Comparison of ENCODE assay signal across 8 cellular contexts in genomic region chr6:73523434-73524123, GRCh38. TPM values are rescaled to one million over a fixed set of nuclear protein-coding genes. Genes with fewer than 3 reads are reported as not detected.
A peak's percentile ranks its signal among the peaks of the same experiment; 100 is the strongest.
DNase-seq lines count a peak whose midpoint lies in the region; ATAC-seq and TF ChIP-seq lines count a peak whose summit lies in the region.

No MANE protein-coding gene starts in this region.

- 4% methylated on average over 17 of the region's 50 CpGs for WGBS in right lobe of liver (ENCODE audit: insufficient coverage, low coverage, low lambda C conversion rate, missing lambda C conversion rate)

- peak overlapping the region; percentile 95 for H3K27ac ChIP-seq in Karpas-422 (ENCODE audit: low read length)
- peak overlapping the region; percentile 99 for H3K27ac ChIP-seq in right lobe of liver

- no peaks in the 10 kb centered on the region for H3K27me3 Mint-ChIP-seq in activated B cell treated with CpG ODN at 0.5 μM for 24 hours
- H3K27me3 Mint-ChIP-seq in central memory CD8-positive, alpha-beta T cell = no peaks in the 10 kb centered on the region

- H3K4me3 ChIP-seq in Karpas-422 (ENCODE audit: low read length) (peak overlapping the region; percentile 75), right lobe of liver (peak overlapping the region; percentile 56 to 81 (median 74))

- CTCF ChIA-PET in activated B cell treated with CpG ODN at 0.5 μM for 24 hours (lab: Charles Lee) = interaction anchor here (0.8 to 1.8 kb wide), 6 partner anchors 10 to 129 kb away, joined by 3 to 6 read pairs (median 4); no protein-coding TSS in a partner anchor

- H3K9me3 ChIP-seq in Karpas-422 (ENCODE audit: low read length) (no peaks in the 10 kb centered on the region), right lobe of liver (no peaks in the 10 kb centered on the region)

- ATAC-seq in GM21737 (IDR thresholded peaks at IDR 0.05; ENCODE audit: unreplicated experiment) (peak; percentile 48), activated B cell treated with CpG ODN at 0.5 μM for 24 hours (ENCODE audit: low read depth) (peak; percentile 30), right lobe of liver (peak; percentile 10 to 36 (median 12))
- peak; percentile 25 for ATAC-seq in central memory CD8-positive, alpha-beta T cell (replicated peaks; ENCODE audit: extremely low read depth, poor library complexity, severe bottlenecking)

- TF ChIP-seq CTCF in activated B cell treated with CpG ODN at 0.5 μM for 24 hours (IDR thresholded peaks at IDR 0.05) (no peak), right lobe of liver (IDR thresholded peaks at IDR 0.05) (no peak)

- H4K20me1 ChIP-seq in Karpas-422 (ENCODE audit: insufficient read depth, low read depth, low read length) = peaks cover 13% of the 10 kb centered on the region

- DNase-seq in EH (ENCODE audit: low read depth) (peak; percentile 46), Karpas-422 (peak; percentile 95), activated B cell treated with CpG ODN at 0.5 μM for 24 hours (peak; percentile 78), right lobe of liver (peak; percentile 76 to 78 (median 77)), AG08396 (ENCODE audit: low spot score) (no peak)
- peak; percentile 58 to 63 for DNase-seq in central memory CD8-positive, alpha-beta T cell (ENCODE audit: low spot score in 2 of 2)
- peak in 2 of 3 experiments; percentile 66 to 78 for DNase-seq in stimulated activated CD4-positive, alpha-beta T cell treated with anti-CD3 and anti-CD28 coated beads, TNF-alpha, amount 100 ng/mL, for 24 hours (ENCODE audit: low read depth in 3 of 3)

- TF ChIP-seq POLR2A in right lobe of liver (IDR thresholded peaks at IDR 0.05) = peak; percentile 79

- H3K9me3 Mint-ChIP-seq in activated B cell treated with CpG ODN at 0.5 μM for 24 hours = no peaks in the 10 kb centered on the region
- H3K9me3 Mint-ChIP-seq in central memory CD8-positive, alpha-beta T cell = no peaks in the 10 kb centered on the region

- H3K9me2 ChIP-seq in Karpas-422 (replicated peaks; ENCODE audit: insufficient read depth, low read length) = no peaks in the 10 kb centered on the region

- peak overlapping the region; percentile 98 for H3K27ac Mint-ChIP-seq in activated B cell treated with CpG ODN at 0.5 μM for 24 hours
- peak overlapping the region; percentile 95 for H3K27ac Mint-ChIP-seq in central memory CD8-positive, alpha-beta T cell (ENCODE audit: low read depth)

- H3K36me3 Mint-ChIP-seq in activated B cell treated with CpG ODN at 0.5 μM for 24 hours (ENCODE audit: low read depth) = peaks cover 27% of the 10 kb centered on the region
- peaks cover 39% of the 10 kb centered on the region for H3K36me3 Mint-ChIP-seq in central memory CD8-positive, alpha-beta T cell (ENCODE audit: insufficient read depth)

- H3K9ac ChIP-seq in Karpas-422 (ENCODE audit: low read length) = peak overlapping the region; percentile 90

- peak overlapping the region; percentile 96 for H3K4me3 Mint-ChIP-seq in activated B cell treated with CpG ODN at 0.5 μM for 24 hours
- peak overlapping the region; percentile 85 for H3K4me3 Mint-ChIP-seq in central memory CD8-positive, alpha-beta T cell

- H3K4me1 ChIP-seq in Karpas-422 (ENCODE audit: low read length) = peaks cover 28% of the 10 kb centered on the region
- peaks cover 0 to 19% (median 8%) of the 10 kb centered on the region in 4 donors for H3K4me1 ChIP-seq in right lobe of liver

- peak overlapping the region; percentile 76 for H3K4me2 ChIP-seq in Karpas-422 (ENCODE audit: low read depth, low read length, poor library complexity, severe bottlenecking)

- H3K79me2 ChIP-seq in Karpas-422 (ENCODE audit: low read length) = peaks cover 22% of the 10 kb centered on the region

- H3K4me1 Mint-ChIP-seq in activated B cell treated with CpG ODN at 0.5 μM for 24 hours = peaks cover 40% of the 10 kb centered on the region
- peaks cover 41% of the 10 kb centered on the region for H3K4me1 Mint-ChIP-seq in central memory CD8-positive, alpha-beta T cell

- POLR2A ChIA-PET in activated B cell treated with CpG ODN at 0.5 μM for 24 hours (lab: Charles Lee) = interaction anchor here (0.5 to 10.2 kb wide), 23 partner anchors 10 to 130 kb away, joined by 3 to 301 read pairs (median 6); partner anchors contain the start of genes CGAS, MTO1 and SLC17A5

- intact Hi-C loops in activated B cell treated with CpG ODN at 0.5 μM for 24 hours (cut with micrococcal nuclease) (loop anchor here (1.0 to 10.0 kb wide), 4 partner anchors 211 to 1761 kb away; partner anchors contain the start of genes COX7A2 and TMEM30A), right lobe of liver (cut with DNase I) (no loop called here)

- H3K27me3 ChIP-seq in Karpas-422 (ENCODE audit: low read length) = no peaks in the 10 kb centered on the region
- no peaks in the 10 kb centered on the region for H3K27me3 ChIP-seq in right lobe of liver

- peak overlapping the region; percentile 75; the same call in 1 of the 2 replicates for H2AFZ ChIP-seq in Karpas-422 (ENCODE audit: low read length)

- peaks cover 22% of the 10 kb centered on the region for H3K36me3 ChIP-seq in Karpas-422 (ENCODE audit: insufficient read depth, low read length)
- H3K36me3 ChIP-seq in right lobe of liver = peaks cover 2 to 12% (median 7%) of the 10 kb centered on the region in 4 donors

RNA-seq across cellular contexts. Expression of gene EEF1A1, which starts 2.7 kb away (rescaled TPM):
- 10,549 and 10,623 TPM in 2 replicates for total RNA-seq in Karpas-422 (2014; rRNA removed; shearing (Covaris generic); ENCODE audit: low replicate concordance)
- total RNA-seq in activated B cell treated with CpG ODN at 0.5 μM for 24 hours = 19,962 and 22,096 TPM in 2 replicates
- 1,000 to 10,000 TPM; 2,452 to 4,356 (median 3,217) TPM for total RNA-seq in right lobe of liver
